Comparison of ENCODE assay signal across 9 cellular contexts in the genomic region with DNA sequence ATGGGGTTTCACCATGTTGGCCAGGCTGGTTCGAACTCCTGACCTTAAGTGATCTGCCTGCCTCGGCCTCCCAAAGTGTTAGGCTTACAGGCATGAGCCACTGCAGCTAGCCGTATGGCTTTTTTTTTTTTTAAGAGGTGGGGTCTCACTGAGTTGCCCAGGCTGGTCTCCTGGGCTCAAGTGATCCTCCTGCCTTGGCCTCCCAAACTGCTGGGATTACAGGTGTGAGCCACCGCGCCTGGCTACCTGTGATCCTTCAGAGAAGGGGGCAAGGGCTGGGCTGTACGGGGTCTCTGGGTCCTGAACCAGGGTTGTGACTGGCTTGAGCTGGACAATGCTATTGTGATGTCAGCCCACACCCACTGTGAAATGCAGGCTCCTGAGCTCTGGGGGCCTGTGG. TPM values are rescaled to one million over a fixed set of nuclear protein-coding genes. Genes with fewer than 3 reads are reported as not detected.
DNase-seq lines count a peak whose midpoint lies in the region; ATAC-seq and TF ChIP-seq lines count a peak whose summit lies in the region.
"Had no signal": no experiment of that assay in that cellular context is flagged by ENCODE, and none has a peak within 500 bp of the region (broad histone marks: within the 10 kb centered on the region; RNA-seq: fewer than 3 reads in every experiment).

A gene with protein sequence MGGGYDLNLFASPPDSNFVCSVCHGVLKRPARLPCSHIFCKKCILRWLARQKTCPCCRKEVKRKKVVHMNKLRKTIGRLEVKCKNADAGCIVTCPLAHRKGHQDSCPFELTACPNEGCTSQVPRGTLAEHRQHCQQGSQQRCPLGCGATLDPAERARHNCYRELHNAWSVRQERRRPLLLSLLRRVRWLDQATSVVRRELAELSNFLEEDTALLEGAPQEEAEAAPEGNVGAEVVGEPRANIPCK (plus strand): TSS at position 397 of the 400 bp plus-strand sequence. CDS start 26 bp downstream, outside the sequence.

- H3K27me3 Mint-ChIP-seq in chondrocyte (ENCODE audit: low read depth) (no peaks in the 10 kb centered on the region), naive B cell (no peaks in the 10 kb centered on the region)

- H3K4me1 Mint-ChIP-seq in chondrocyte (ENCODE audit: low read depth) (peaks cover 39% of the 10 kb centered on the region), naive B cell (peaks cover 20 to 39% (median 38%) of the 10 kb centered on the region in 3 donors)

- no peak for DNase-seq in IMR-90
- no peak for DNase-seq in chondrocyte (ENCODE audit: low spot score)
- no peak for DNase-seq in naive B cell
- no peak for DNase-seq in germinal center (ENCODE audit: low spot score)
- DNase-seq in HuH-7 (ENCODE audit: low spot score) = no peak
- DNase-seq in UCSD-AML1 (lab: John Stamatoyannopoulos, UW; ENCODE audit: unreplicated experiment) = no peak
- DNase-seq: GF-D8 had no signal

- H3K56ac ChIP-seq in IMR-90 (ENCODE audit: extremely low read depth, insufficient read depth, low read length) = no peak within 1 kb of the TSS

- POLR2A ChIA-PET in IMR-90 (lab: Charles Lee; ENCODE audit: unreplicated experiment) = no interaction called here

- H3K27ac ChIP-seq in ACC112 (ENCODE audit: low read depth, low read length) (0 out of 2 replicates have a peak within 1 kb of the TSS, but pooled peaks have one; percentile 84), IMR-90 (ENCODE audit: insufficient read depth, low read length) (peak within 1 kb of the TSS; percentile 92)

- H3K79me2 ChIP-seq in ACC112 (ENCODE audit: control insufficient read depth, insufficient read depth, low read length, unreplicated experiment) = peaks cover 49% of the 10 kb centered on the region

- no peaks in the 10 kb centered on the region for H3K9me3 ChIP-seq in IMR-90 (ENCODE audit: control insufficient read depth, insufficient read depth, low read length)

- no peak within 1 kb of the TSS for H4K5ac ChIP-seq in IMR-90 (ENCODE audit: low read depth, low read length)

- peak within 1 kb of the TSS; percentile 93 for H3K9ac ChIP-seq in IMR-90 (ENCODE audit: low read depth, low read length)

- peaks cover 32% of the 10 kb centered on the region for H4K20me1 ChIP-seq in IMR-90 (ENCODE audit: insufficient read depth, low read length)

- peak within 1 kb of the TSS; percentile 73 to 90; a peak in 2 of 4 replicates for H4K8ac ChIP-seq in IMR-90 (ENCODE audit: low read depth in 2 of 2, low read length in 2 of 2)

- TF ChIP-seq POLR2A in IMR-90 (IDR thresholded peaks at IDR 0.05; ENCODE audit: low read depth, low read length) = no peak

- BruUV-seq in IMR-90 (replicated peaks; lab: Mats Ljungman, UMichigan) = no TSS peak

- TF ChIP-seq CTCF in IMR-90 (conservative IDR thresholded peaks at IDR 0.05; ENCODE audit: low read depth, low read length) (no peak), chondrocyte (IDR thresholded peaks at IDR 0.05) (no peak)

- H3K4me1 ChIP-seq in ACC112 (ENCODE audit: control insufficient read depth, insufficient read depth, low read length, unreplicated experiment) (peaks cover 18% of the 10 kb centered on the region), IMR-90 (ENCODE audit: control insufficient read depth, insufficient read depth, low read length) (peaks cover 10% of the 10 kb centered on the region)

- in situ Hi-C loops in IMR-90 (cut with MboI; ENCODE audit: low sequenced_read_pairs) = no loop called here

- H2BK5ac ChIP-seq in IMR-90 (ENCODE audit: low read depth, low read length, poor library complexity, severe bottlenecking) = no peak within 1 kb of the TSS

- no peak within 1 kb of the TSS for H2BK120ac ChIP-seq in IMR-90 (ENCODE audit: low read depth, low read length)

- H3K9me3 Mint-ChIP-seq in chondrocyte (ENCODE audit: low read depth) (no peaks in the 10 kb centered on the region), naive B cell (peaks cover 0 to 2% (median 0%) of the 10 kb centered on the region in 7 donors)

- no peak within 1 kb of the TSS for H2AFZ ChIP-seq in ACC112 (ENCODE audit: low read length, unreplicated experiment)
- peak within 1 kb of the TSS; percentile 6 for H2AFZ ChIP-seq in IMR-90 (replicated peaks; ENCODE audit: low read length, poor library complexity)

- H2AK9ac ChIP-seq in IMR-90 (replicated peaks; ENCODE audit: low read depth, low read length, poor library complexity) = peak within 1 kb of the TSS; percentile 44

- peaks cover 15% of the 10 kb centered on the region for H3K36me3 Mint-ChIP-seq in chondrocyte (ENCODE audit: low read depth)
- peaks cover 5 to 8% of the 10 kb centered on the region in 2 donors for H3K36me3 Mint-ChIP-seq in naive B cell

- CTCF ChIA-PET in IMR-90 (lab: Yijun Ruan, JAX) = no interaction called here

- H3K4ac ChIP-seq in IMR-90 (ENCODE audit: low read depth, low read length) = peak within 1 kb of the TSS; percentile 95; the same call in 1 of the 2 replicates

- peak within 1 kb of the TSS; percentile 100 for H3K4me2 ChIP-seq in IMR-90 (ENCODE audit: low read depth, low read length)

- no peak within 1 kb of the TSS for H3K23ac ChIP-seq in IMR-90 (ENCODE audit: low read depth, low read length)

- H3K14ac ChIP-seq in IMR-90 (replicated peaks; ENCODE audit: low read depth, low read length) = no peak within 1 kb of the TSS

- ATAC-seq in IMR-90 (ENCODE audit: low read depth) (no peak), naive B cell (ENCODE audit: low read depth in 2 of 2) (no peak), GM18517 (IDR thresholded peaks at IDR 0.05; ENCODE audit: unreplicated experiment) (no peak)

- WGBS in IMR-90 (ENCODE audit: extremely low coverage in 2 of 2, insufficient read length in 1 of 2), 2 experiments = 100% methylated on average over 2 of the region's 6 CpGs; no CpG with 5 or more reads in 1 of the 2 experiments

- H2BK20ac ChIP-seq in IMR-90 (ENCODE audit: low read depth, low read length) = no peak within 1 kb of the TSS

- H3K18ac ChIP-seq in IMR-90 (ENCODE audit: low read depth, low read length) = no peak within 1 kb of the TSS

- no peak for TF ChIP-seq RAD21 in IMR-90 (IDR thresholded peaks at IDR 0.05; ENCODE audit: low read length)

- H3K27ac Mint-ChIP-seq in chondrocyte (ENCODE audit: unreplicated experiment) (peak within 1 kb of the TSS; percentile 89), naive B cell (peak within 1 kb of the TSS; percentile 97 to 99 (median 98))

- H2AK5ac ChIP-seq in IMR-90 (ENCODE audit: low read depth, low read length) = no peak within 1 kb of the TSS

- H3K36me3 ChIP-seq in ACC112 (ENCODE audit: insufficient read depth, low read length) (peaks cover 18% of the 10 kb centered on the region; the same call in 1 of the 2 replicates), IMR-90 (ENCODE audit: control insufficient read depth, insufficient read depth, low read length) (peaks cover 22% of the 10 kb centered on the region)

- no peak within 1 kb of the TSS for H4K91ac ChIP-seq in IMR-90 (ENCODE audit: insufficient read depth, low read depth, low read length)

- intact Hi-C loops in IMR-90 (cut with micrococcal nuclease) = no loop called here

- H2BK15ac ChIP-seq in IMR-90 (ENCODE audit: low read depth, low read length) = no peak within 1 kb of the TSS

- peaks cover 3% of the 10 kb centered on the region; the same call in 1 of the 2 replicates for H3K9me1 ChIP-seq in IMR-90 (ENCODE audit: insufficient read depth, low read length)

- no peaks in the 10 kb centered on the region for H3K27me3 ChIP-seq in ACC112 (ENCODE audit: insufficient read depth, low read length)
- H3K27me3 ChIP-seq in IMR-90 (ENCODE audit: control insufficient read depth, insufficient read depth, low read length) = no peaks in the 10 kb centered on the region

- H3K4me3 ChIP-seq in ACC112 (ENCODE audit: low read depth, low read length) (peak within 1 kb of the TSS; percentile 85), IMR-90 (ENCODE audit: insufficient read depth, low read depth, low read length) (peak within 1 kb of the TSS; percentile 87)

- dilution Hi-C loops in IMR-90 (cut with HindIII; ENCODE audit: low sequenced_read_pairs, unreplicated experiment) = no loop called here

- peaks cover 9 to 46% of the 10 kb centered on the region in 2 experiments for H3K79me1 ChIP-seq in IMR-90 (ENCODE audit: low read depth in 1 of 2, low read length in 2 of 2)

- H3K4me3 Mint-ChIP-seq in chondrocyte (ENCODE audit: unreplicated experiment) (peak within 1 kb of the TSS; percentile 87), naive B cell (peak within 1 kb of the TSS; percentile 92 to 96 (median 95))

TF ChIP-seq in IMR-90, 13 proteins besides CTCF, POLR2A, EP300 and RAD21:
- TF ChIP-seq RFX5 (IDR thresholded peaks at IDR 0.05; ENCODE audit: low read depth, low read length) (no peak), MXI1 (IDR thresholded peaks at IDR 0.05; ENCODE audit: borderline replicate concordance, low read depth, low read length) (no peak), BHLHE40 (IDR thresholded peaks at IDR 0.05; ENCODE audit: low read depth, low read length) (no peak), NFE2L2 (IDR thresholded peaks at IDR 0.05; ENCODE audit: low read depth, low read length) (no peak)

RNA-seq across cellular contexts. Expression of the gene that starts here (rescaled TPM):
- not detected in 2 replicates for total RNA-seq in IMR-90 (2012; rRNA removed)
- polyA plus RNA-seq in IMR-90 (2012; rRNA removed) = not detected in 2 replicates
- polyA plus RNA-seq in IMR-90 (2012; cell fraction: cytosol; rRNA removed) = 0.06 TPM in 1 of 2 replicates, not detected in the other
- 0.54 and 0.58 TPM in 2 replicates for polyA plus RNA-seq in IMR-90 (2012; cell fraction: nucleus; rRNA removed; ENCODE audit: low replicate concordance)
- total RNA-seq in chondrocyte = not detected in 3 replicates
- not detected for polyA plus RNA-seq in naive B cell (ENCODE audit: low read depth in 6 of 6)
